In the genomic region with DNA sequence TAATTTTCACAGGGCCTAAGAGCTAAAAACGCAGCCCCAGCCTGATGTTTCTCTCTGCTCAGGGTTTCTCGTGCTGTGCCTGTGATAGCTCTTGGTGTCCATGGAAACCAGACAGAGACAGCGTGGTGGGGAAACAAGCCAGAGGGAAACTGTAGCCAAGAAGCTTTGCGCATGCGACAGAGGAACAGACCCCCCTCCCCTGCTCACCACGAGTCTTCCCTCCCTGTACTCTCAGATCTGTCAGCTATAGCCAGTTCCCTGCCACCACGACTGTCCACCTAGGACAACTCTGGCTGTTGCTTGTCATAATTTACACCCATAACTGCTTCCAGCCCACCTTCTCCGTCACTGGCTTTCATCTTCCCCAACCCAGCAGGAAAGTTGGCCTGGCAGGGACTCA, we compare ENCODE assay signal across 10 cellular contexts. TPM values are rescaled to one million over a fixed set of nuclear protein-coding genes. Genes with fewer than 3 reads are reported as not detected.
DNase-seq lines count a peak whose midpoint lies in the region; ATAC-seq and TF ChIP-seq lines count a peak whose summit lies in the region.
"Had no signal": no experiment of that assay in that cellular context is flagged by ENCODE, and none has a peak within 500 bp of the region (broad histone marks: within the 10 kb centered on the region; RNA-seq: fewer than 3 reads in every experiment).

No MANE protein-coding gene starts in this region.

- no peaks in the 10 kb centered on the region for H3K27me3 ChIP-seq in GM23248 (replicated peaks; ENCODE audit: insufficient read depth)

- ATAC-seq in omental fat pad (ENCODE audit: low FRiP score) (peak; percentile 22), GM19455 (IDR thresholded peaks at IDR 0.05; ENCODE audit: unreplicated experiment) (no peak), HG02571 (IDR thresholded peaks at IDR 0.05; ENCODE audit: unreplicated experiment) (no peak)
- ATAC-seq: PC-3 had no signal

- H3K79me2 ChIP-seq in GM23248 (ENCODE audit: insufficient read depth), result no peaks in the 10 kb centered on the region

- in situ Hi-C loops in GM23248 (cut with MboI) (no loop called here), SK-MEL-5 (cut with HindIII; ENCODE audit: low pct_unique_long_range_greater_than_20kb, low sequenced_read_pairs) (no loop called here)

- H3K9me3 ChIP-seq in GM23248 (ENCODE audit: low read depth), result no peaks in the 10 kb centered on the region

- H3K4me3 ChIP-seq in GM23248, result no peak overlapping the region

- 0 out of 2 replicates have a peak, but pooled peaks cover 4% of the 10 kb centered on the region for H3F3A ChIP-seq in GM23248 (ENCODE audit: insufficient read depth)

- no peak overlapping the region for H3K9ac ChIP-seq in GM23248

- H3K27ac ChIP-seq in GM23248, result no peak overlapping the region

- H2AFZ ChIP-seq in GM23248, result no peak overlapping the region

- H4K20me1 ChIP-seq in GM23248 (ENCODE audit: insufficient read depth), result no peaks in the 10 kb centered on the region

- intact Hi-C loops in head of caudate nucleus (cut with DNase I), result no loop called here

- no peaks in the 10 kb centered on the region for H3K36me3 ChIP-seq in GM23248 (ENCODE audit: low read depth)

- no peak for TF ChIP-seq CTCF in omental fat pad (IDR thresholded peaks at IDR 0.05)

- H3K4me2 ChIP-seq in GM23248 (ENCODE audit: unreplicated experiment), result no peak overlapping the region

- peaks cover 8% of the 10 kb centered on the region for H3K4me1 ChIP-seq in GM23248 (ENCODE audit: insufficient read depth)

- no peaks in the 10 kb centered on the region for H3K9me2 ChIP-seq in GM23248 (ENCODE audit: insufficient read depth)

- WGBS in GM23248 (ENCODE audit: low coverage in 1 of 2, low lambda C conversion rate in 2 of 2, missing lambda C conversion rate in 2 of 2), 2 experiments, result 38 to 44% methylated on average over 8 of the region's 8 CpGs

- DNase-seq in GM23248 (peak; percentile 14), SK-MEL-5 (ENCODE audit: low read depth, low spot score) (peak; percentile 42), head of caudate nucleus (peak in 41 of 42 donors; percentile 43 to 87 (median 69)), omental fat pad (ENCODE audit: low spot score) (no peak), glomerular visceral epithelial cell (ENCODE audit: extremely low spot score) (no peak), NCI-H1436 (lab: John Stamatoyannopoulos, UW) (no peak)
- DNase-seq: activated CD4-positive, alpha-beta memory T cell treated with anti-CD3 and anti-CD28 coated beads, Interleukin-2, amount 10 ng/mL, durations not matched to agents 7 days and 5 days; PC-3 had no signal

RNA-seq across cellular contexts. Expression of a gene that starts 13.2 kb away (rescaled TPM):
- 0.76 and 1.3 TPM in 2 replicates for total RNA-seq in GM23248 (2014; rRNA removed; shearing (Covaris generic))
- 2.2 and 2.9 TPM in 2 replicates for polyA plus RNA-seq in GM23248 (2016; fragmentation: Nextera tagmentation; extraction: Ambion mirVana)
- total RNA-seq in SK-MEL-5 (2014; rRNA removed; shearing (Covaris generic)), result 3.4 and 6.0 TPM in 2 replicates
- polyA plus RNA-seq in SK-MEL-5 (2015; cell fraction: cytosol; rRNA removed), result 2.0 and 2.1 TPM in 2 replicates
- polyA plus RNA-seq in SK-MEL-5 (2015; cell fraction: nucleus; rRNA removed), result 16.5 and 22.5 TPM in 2 replicates
- total RNA-seq in omental fat pad, result 10 to 100 TPM in 2 of 4 donors, 1 to 10 TPM in 2; 7.2 to 21.8 (median 10.8) TPM

RNA-seq across cellular contexts. Expression of a gene that starts 57.0 kb away (rescaled TPM):
- total RNA-seq in GM23248 (2014; rRNA removed; shearing (Covaris generic)), result 0.76 and 0.97 TPM in 2 replicates
- polyA plus RNA-seq in GM23248 (2016; fragmentation: Nextera tagmentation; extraction: Ambion mirVana), result 0.51 and 0.75 TPM in 2 replicates
- 7.9 and 10.1 TPM in 2 replicates for total RNA-seq in SK-MEL-5 (2014; rRNA removed; shearing (Covaris generic))
- polyA plus RNA-seq in SK-MEL-5 (2015; cell fraction: cytosol; rRNA removed), result 18.4 and 25.3 TPM in 2 replicates
- polyA plus RNA-seq in SK-MEL-5 (2015; cell fraction: nucleus; rRNA removed), result 24.5 and 36.2 TPM in 2 replicates
- total RNA-seq in omental fat pad, result 1 to 10 TPM in 2 of 4 donors, under 1 TPM in 2; 0.63 to 2.2 (median 0.97) TPM
- total RNA-seq: activated CD4-positive, alpha-beta memory T cell treated with anti-CD3 and anti-CD28 coated beads, Interleukin-2, amount 10 ng/mL, durations not matched to agents 7 days and 5 days had no signal

Comparison
In these comparisons a context has a peak if more than half of its experiments do, and no peak if none do; other contexts are left out.
1. DNase-seq: peak in GM23248 (single experiment), SK-MEL-5 (single experiment) and head of caudate nucleus (41 of 42); none in omental fat pad (single experiment), glomerular visceral epithelial cell (single experiment) and NCI-H1436 (single experiment).